In genomic region chr4:81747242-81747930, GRCh38 we compare ENCODE assay signal across 15 cellular contexts.
DNase-seq lines count a peak whose midpoint lies in the region; ATAC-seq and TF ChIP-seq lines count a peak whose summit lies in the region.
"Had no signal": no experiment of that assay in that cellular context is flagged by ENCODE, and none has a peak within 500 bp of the region (broad histone marks: within the 10 kb centered on the region; RNA-seq: fewer than 3 reads in every experiment).

No MANE protein-coding gene starts in this region.

- DNase-seq in SIG-M5 treated with dmso at 0.1 percent for 504 hours (lab: John Stamatoyannopoulos, UW; ENCODE audit: unreplicated experiment) (peak; percentile 54), SIG-M5 (lab: John Stamatoyannopoulos, UW) (no peak), NOMO-1 treated with DMSO at 0.1 percent for 48 hours (lab: John Stamatoyannopoulos, UW; ENCODE audit: unreplicated experiment) (peak; percentile 81), globus pallidus (ENCODE audit: low spot score) (peak; percentile 36), sciatic nerve (ENCODE audit: low spot score) (no peak), GM10266 (ENCODE audit: extremely low spot score) (no peak), T-helper 1 cell (no peak)
- DNase-seq: activated CD4-positive, alpha-beta T cell treated with anti-CD3 and anti-CD28 coated beads for 1 hour; activated naive CD8-positive, alpha-beta T cell treated with anti-CD3 and anti-CD28 coated beads, Interleukin-2, amount 50 U/mL, for 24 hours; mesenchymal stem cell; ovary; stimulated activated CD4-positive, alpha-beta T cell treated with anti-CD3 and anti-CD28 coated beads, Interleukin-15, amount 100 ng/mL, for 24 hours; testis had no signal

- ATAC-seq in sciatic nerve (peak; percentile 74), GM21717 (IDR thresholded peaks at IDR 0.05; ENCODE audit: unreplicated experiment) (no peak)
- ATAC-seq: A549; activated naive CD8-positive, alpha-beta T cell treated with anti-CD3 and anti-CD28 coated beads, Interleukin-2, amount 50 U/mL, for 24 hours had no signal

- intact Hi-C loops in sciatic nerve (cut with DNase I): no loop called here

- TF ChIP-seq CTCF in GM10266 (IDR thresholded peaks at IDR 0.05; ENCODE audit: control insufficient read depth, insufficient read depth, low read depth, missing control alignments): no peak

Comparison
In these comparisons a context has a peak if more than half of its experiments do, and no peak if none do; other contexts are left out.
1. DNase-seq: peak in SIG-M5 treated with dmso at 0.1 percent for 504 hours (single experiment), NOMO-1 treated with DMSO at 0.1 percent for 48 hours (single experiment) and globus pallidus (single experiment); none in SIG-M5 (single experiment), sciatic nerve (single experiment), GM10266 (single experiment) and T-helper 1 cell (0 of 5).